18 cellular contexts compared by ENCODE assay signal in the genomic region with DNA sequence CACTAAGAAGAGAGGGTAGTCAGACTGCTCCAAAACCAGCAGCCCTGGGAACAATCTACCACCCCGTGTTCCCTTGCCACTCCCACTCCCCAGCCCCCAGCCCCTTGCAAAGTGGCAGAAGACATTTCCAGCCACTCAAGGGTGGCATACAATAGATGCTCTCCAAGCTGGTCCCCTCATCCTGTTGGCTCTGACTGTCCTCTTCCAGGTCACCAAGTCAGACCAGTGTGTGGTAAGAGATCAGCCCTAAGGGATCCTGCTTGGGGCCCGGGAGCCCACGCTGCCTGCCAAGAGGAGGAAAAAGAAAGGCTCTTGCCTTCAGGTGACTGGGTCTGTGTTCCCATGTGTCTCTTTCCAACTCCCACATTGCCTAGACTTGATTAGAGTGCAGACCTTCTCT. TPM values are rescaled to one million over a fixed set of nuclear protein-coding genes. Genes with fewer than 3 reads are reported as not detected.
DNase-seq lines count a peak whose midpoint lies in the region; ATAC-seq and TF ChIP-seq lines count a peak whose summit lies in the region.
"Had no signal": no experiment of that assay in that cellular context is flagged by ENCODE, and none has a peak within 500 bp of the region (broad histone marks: within the 10 kb centered on the region; RNA-seq: fewer than 3 reads in every experiment).

No MANE protein-coding gene starts in this region.

- no peaks in the 10 kb centered on the region for H3K36me3 Mint-ChIP-seq in neural crest cell (ENCODE audit: low read depth)
- H3K36me3 Mint-ChIP-seq: CD4-positive, CD25-positive, alpha-beta regulatory T cell had no signal

- CTCF ChIA-PET in mammary epithelial cell (lab: Charles Lee; ENCODE audit: low non-redundant PET), result no interaction called here

- intact Hi-C loops in sciatic nerve (cut with DNase I), result no loop called here
- intact Hi-C loops in mammary epithelial cell (cut with micrococcal nuclease), result no loop called here

- no peak overlapping the region for H2AFZ ChIP-seq in mammary epithelial cell (ENCODE audit: low read depth, low read length)
- H2AFZ ChIP-seq: GM23248 had no signal

- no peak overlapping the region for H3K4me2 ChIP-seq in mammary epithelial cell (ENCODE audit: insufficient read depth, low read depth, low read length)
- H3K4me2 ChIP-seq: BLaER1 treated with 17β-estradiol and CSF1 and Interleukin-3, amounts not matched to agents 10 nM and 100 nM had no signal

- no peaks in the 10 kb centered on the region for H3K9me3 ChIP-seq in mammary epithelial cell (replicated peaks; ENCODE audit: insufficient read depth, low read length)
- H3K9me3 ChIP-seq: BLaER1 treated with 17β-estradiol and CSF1 and Interleukin-3, amounts not matched to agents 10 nM and 100 nM had no signal

- peak; percentile 5 for DNase-seq in RPMI7951 (ENCODE audit: low read depth)
- DNase-seq in coronary artery (ENCODE audit: low spot score), result peak; percentile 63
- no peak for DNase-seq in neural crest cell (ENCODE audit: low read depth, low spot score)
- peak; percentile 33 for DNase-seq in sciatic nerve (ENCODE audit: low spot score)
- DNase-seq in mammary epithelial cell, result no peak
- no peak for DNase-seq in caudate nucleus (lab: John Stamatoyannopoulos, UW)
- DNase-seq in HPDE6-E6E7 (ENCODE audit: extremely low spot score), result no peak
- DNase-seq: ACHN; CD4-positive, CD25-positive, alpha-beta regulatory T cell; DMS53; GM23248 had no signal

- no TSS peak for BruUV-seq in mammary epithelial cell (replicated peaks; lab: Mats Ljungman, UMichigan)

- no peaks in the 10 kb centered on the region for H3K79me2 ChIP-seq in mammary epithelial cell (ENCODE audit: insufficient read depth, low read length)

- no peaks in the 10 kb centered on the region for H3K9me3 Mint-ChIP-seq in neural crest cell
- H3K9me3 Mint-ChIP-seq: CD4-positive, CD25-positive, alpha-beta regulatory T cell had no signal

- H3K36me3 ChIP-seq in mammary epithelial cell (ENCODE audit: insufficient read depth, low read length), result no peaks in the 10 kb centered on the region
- H3K36me3 ChIP-seq: BLaER1 treated with 17β-estradiol and CSF1 and Interleukin-3, amounts not matched to agents 10 nM and 100 nM had no signal

- H3K4me1 ChIP-seq in mammary epithelial cell (ENCODE audit: insufficient read depth, low read length), result peaks cover 4% of the 10 kb centered on the region

- in situ Hi-C loops in mammary epithelial cell (cut with MboI; ENCODE audit: low sequenced_read_pairs in 2 of 2), result no loop called here

- H3K27me3 ChIP-seq in mammary epithelial cell (ENCODE audit: insufficient read depth, low read length), result no peaks in the 10 kb centered on the region
- H3K27me3 ChIP-seq: BLaER1 treated with 17β-estradiol and CSF1 and Interleukin-3, amounts not matched to agents 10 nM and 100 nM had no signal

- H3K27ac ChIP-seq in coronary artery (no peak overlapping the region), mammary epithelial cell (ENCODE audit: insufficient read depth, low read depth, low read length) (no peak overlapping the region), caudate nucleus (ENCODE audit: low read depth, low read length) (no peak overlapping the region)
- H3K27ac ChIP-seq: BLaER1 treated with 17β-estradiol and CSF1 and Interleukin-3, amounts not matched to agents 10 nM and 100 nM; GM23248 had no signal

- dilution Hi-C loops in mammary epithelial cell (cut with HindIII; ENCODE audit: low sequenced_read_pairs), result no loop called here

- no peaks in the 10 kb centered on the region for H4K20me1 ChIP-seq in mammary epithelial cell (ENCODE audit: insufficient read depth, low read length)
- H4K20me1 ChIP-seq: BLaER1 treated with 17β-estradiol and CSF1 and Interleukin-3, amounts not matched to agents 10 nM and 100 nM had no signal

- H3K27me3 Mint-ChIP-seq in neural crest cell (ENCODE audit: low read depth), result no peaks in the 10 kb centered on the region

- TF ChIP-seq CTCF in coronary artery (IDR thresholded peaks at IDR 0.05), result no peak
- TF ChIP-seq CTCF in neural crest cell (conservative IDR thresholded peaks at IDR 0.05), result no peak
- no peak for TF ChIP-seq CTCF in mammary epithelial cell (conservative IDR thresholded peaks at IDR 0.05 in 1 of 2, IDR thresholded peaks at IDR 0.05 in 1 of 2; ENCODE audit: extremely low read depth in 1 of 2, insufficient read depth in 1 of 2, low read depth in 1 of 2, low read length in 2 of 2)

- H3K4me1 Mint-ChIP-seq in neural crest cell, result peaks cover 54% of the 10 kb centered on the region
- H3K4me1 Mint-ChIP-seq: CD4-positive, CD25-positive, alpha-beta regulatory T cell had no signal

- H3K4me3 ChIP-seq in coronary artery (no peak overlapping the region), mammary epithelial cell (replicated peaks in 1 of 3; ENCODE audit: insufficient read depth in 1 of 3, low read depth in 2 of 3, low read length in 3 of 3) (no peak overlapping the region)
- H3K4me3 ChIP-seq: BLaER1 treated with 17β-estradiol and CSF1 and Interleukin-3, amounts not matched to agents 10 nM and 100 nM; GM12878; GM23248 had no signal

- H3K27ac Mint-ChIP-seq in neural crest cell (ENCODE audit: unreplicated experiment), result peak overlapping the region; percentile 19
- H3K27ac Mint-ChIP-seq: CD4-positive, CD25-positive, alpha-beta regulatory T cell had no signal

- no peak overlapping the region for H3K9ac ChIP-seq in mammary epithelial cell (ENCODE audit: insufficient read depth, low read length)
- H3K9ac ChIP-seq: BLaER1 treated with 17β-estradiol and CSF1 and Interleukin-3, amounts not matched to agents 10 nM and 100 nM; GM23248 had no signal

- H3K4me3 Mint-ChIP-seq in neural crest cell, result no peak overlapping the region
- H3K4me3 Mint-ChIP-seq: CD4-positive, CD25-positive, alpha-beta regulatory T cell had no signal

- ATAC-seq in sciatic nerve (no peak), HG03565 (IDR thresholded peaks at IDR 0.05; ENCODE audit: unreplicated experiment) (no peak)
- ATAC-seq: GM12878, HCT116 had no signal

- 50% methylated on average over 2 of the region's 3 CpGs for WGBS in mammary epithelial cell (ENCODE audit: low coverage, missing lambda C conversion rate)

RNA-seq across cellular contexts. Expression of a gene that starts 25.0 kb away (rescaled TPM):
- 11.4 and 12.1 TPM in 2 replicates for total RNA-seq in RPMI7951 (2014; rRNA removed; shearing (Covaris generic))
- 10.3 and 14.0 TPM in 2 replicates for total RNA-seq in neural crest cell
- 9.6 TPM for total RNA-seq in sciatic nerve
- total RNA-seq in mammary epithelial cell, result 1 to 10 TPM in 1 of 2 donors, under 1 TPM in 1; 0.94 to 3.0 TPM
- polyA plus RNA-seq in mammary epithelial cell, result 0.87 TPM
- 6.7 TPM for polyA minus RNA-seq in mammary epithelial cell
- total RNA-seq: A172; CD4-positive, CD25-positive, alpha-beta regulatory T cell; G401; GM12878; HT1080 had no signal
- polyA plus RNA-seq: GM12878 had no signal

Comparison
In these comparisons a context has a peak if more than half of its experiments do, and no peak if none do; other contexts are left out.
1. DNase-seq: peak in RPMI7951 (single experiment), coronary artery (single experiment) and sciatic nerve (single experiment); none in neural crest cell (single experiment), mammary epithelial cell (single experiment), caudate nucleus (0 of 61) and HPDE6-E6E7 (single experiment).